ENCODE assay signal across 9 cellular contexts in genomic region chr16:58299757-58300349, GRCh38. TPM values are rescaled to one million over a fixed set of nuclear protein-coding genes. Genes with fewer than 3 reads are reported as not detected.
DNase-seq lines count a peak whose midpoint lies in the region; ATAC-seq and TF ChIP-seq lines count a peak whose summit lies in the region.
"Had no signal": no experiment of that assay in that cellular context is flagged by ENCODE, and none has a peak within 500 bp of the region (broad histone marks: within the 10 kb centered on the region; RNA-seq: fewer than 3 reads in every experiment).

No MANE protein-coding gene starts in this region.

- H3K36me3 ChIP-seq in spleen = no peaks in the 10 kb centered on the region

- TF ChIP-seq CTCF in cardiac fibroblast (IDR thresholded peaks at IDR 0.05; ENCODE audit: low read depth, low read length) (peak; percentile 62), retinal pigment epithelial cell (conservative IDR thresholded peaks at IDR 0.05; ENCODE audit: low read depth, low read length) (peak; percentile 63), spleen (IDR thresholded peaks at IDR 0.05 in 8 of 11, conservative IDR thresholded peaks at IDR 0.05 in 3 of 11) (peak in 5 of 11 experiments; percentile 24 to 46 (median 29))

- ATAC-seq in GM21528 (IDR thresholded peaks at IDR 0.05; ENCODE audit: low FRiP score, unreplicated experiment) (no peak), GM18907 (IDR thresholded peaks at IDR 0.05; ENCODE audit: unreplicated experiment) (no peak)

- peaks cover 0 to 37% (median 27%) of the 10 kb centered on the region in 8 donors for H3K9me3 ChIP-seq in spleen

- H3K4me3 ChIP-seq in cardiac fibroblast (replicated peaks in 1 of 2; ENCODE audit: low read depth in 2 of 2, low read length in 2 of 2) (no peak overlapping the region), retinal pigment epithelial cell (ENCODE audit: low read length) (no peak overlapping the region), spleen (no peak overlapping the region)

- no peak for TF ChIP-seq POLR2A in spleen (IDR thresholded peaks at IDR 0.05)

- no peaks in the 10 kb centered on the region for H3K4me1 Mint-ChIP-seq in activated CD4-positive, alpha-beta T cell treated with anti-CD3 and anti-CD28 coated beads, Interleukin-2, amount 10 ng/mL, durations not matched to agents 24 days and 14 days

- peak; percentile 78 for DNase-seq in activated CD4-positive, alpha-beta T cell treated with anti-CD3 and anti-CD28 coated beads, Interleukin-2, amount 10 ng/mL, durations not matched to agents 24 days and 14 days
- DNase-seq in activated CD4-positive, alpha-beta T cell treated with anti-CD3 and anti-CD28 coated beads for 1 hour = no peak
- DNase-seq in NCI-H2171 (lab: John Stamatoyannopoulos, UW) = peak; percentile 9
- DNase-seq in cardiac fibroblast (ENCODE audit: low read depth in 2 of 2) = peak; percentile 11 to 33
- DNase-seq in retinal pigment epithelial cell (ENCODE audit: low read depth) = no peak
- DNase-seq in spleen = no peak

- H3K27me3 Mint-ChIP-seq in activated CD4-positive, alpha-beta T cell treated with anti-CD3 and anti-CD28 coated beads, Interleukin-2, amount 10 ng/mL, durations not matched to agents 24 days and 14 days = peaks cover 12% of the 10 kb centered on the region

- no peak overlapping the region for H3K4me3 Mint-ChIP-seq in activated CD4-positive, alpha-beta T cell treated with anti-CD3 and anti-CD28 coated beads, Interleukin-2, amount 10 ng/mL, durations not matched to agents 24 days and 14 days

- WGBS in spleen, 5 donors = 40 to 56% (median 51%) methylated on average over 3 of the region's 3 CpGs

- no peak overlapping the region for H3K27ac ChIP-seq in spleen

- H3K27ac Mint-ChIP-seq in activated CD4-positive, alpha-beta T cell treated with anti-CD3 and anti-CD28 coated beads, Interleukin-2, amount 10 ng/mL, durations not matched to agents 24 days and 14 days = no peak overlapping the region

- no peaks in the 10 kb centered on the region for H3K9me3 Mint-ChIP-seq in activated CD4-positive, alpha-beta T cell treated with anti-CD3 and anti-CD28 coated beads, Interleukin-2, amount 10 ng/mL, durations not matched to agents 24 days and 14 days

- intact Hi-C loops in activated CD4-positive, alpha-beta T cell treated with anti-CD3 and anti-CD28 coated beads, Interleukin-2, amount 10 ng/mL, durations not matched to agents 24 days and 14 days (cut with micrococcal nuclease) = loop anchor here (5.0 kb wide), 1 partner anchor 278 kb away; no protein-coding TSS in a partner anchor
- intact Hi-C loops in spleen (cut with DNase I; ENCODE audit: low total_unique reads) = no loop called here

- H3K27me3 ChIP-seq in spleen (replicated peaks in 1 of 7) = no peaks in the 10 kb centered on the region

- H3K36me3 Mint-ChIP-seq in activated CD4-positive, alpha-beta T cell treated with anti-CD3 and anti-CD28 coated beads, Interleukin-2, amount 10 ng/mL, durations not matched to agents 24 days and 14 days (ENCODE audit: low read depth) = no peaks in the 10 kb centered on the region

- no peaks in the 10 kb centered on the region for H3K4me1 ChIP-seq in spleen

RNA-seq across cellular contexts. Expression of gene PRSS54, which starts 5.0 kb away (rescaled TPM):
- not detected in 2 replicates for total RNA-seq in activated CD4-positive, alpha-beta T cell treated with anti-CD3 and anti-CD28 coated beads, Interleukin-2, amount 10 ng/mL, durations not matched to agents 24 days and 14 days
- not detected for total RNA-seq in spleen
- polyA plus RNA-seq in spleen = not detected
- total RNA-seq: renal cortical epithelial cell had no signal

Comparison
In these comparisons a context has a peak if more than half of its experiments do, and no peak if none do; other contexts are left out.
1. DNase-seq: peak in activated CD4-positive, alpha-beta T cell treated with anti-CD3 and anti-CD28 coated beads, Interleukin-2, amount 10 ng/mL, durations not matched to agents 24 days and 14 days (single experiment), NCI-H2171 (single experiment) and cardiac fibroblast (2 of 2); none in activated CD4-positive, alpha-beta T cell treated with anti-CD3 and anti-CD28 coated beads for 1 hour (single experiment), retinal pigment epithelial cell (single experiment) and spleen (single experiment).